Comparison of ENCODE assay signal across 9 cellular contexts in genomic region chr14:31024042-31024480, GRCh38.
DNase-seq lines count a peak whose midpoint lies in the region; TF ChIP-seq lines count a peak whose summit lies in the region.
"Had no signal": no experiment of that assay in that cellular context is flagged by ENCODE, and none has a peak within 500 bp of the region (broad histone marks: within the 10 kb centered on the region; RNA-seq: fewer than 3 reads in every experiment).

No MANE protein-coding gene starts in this region.

- peaks cover 7% of the 10 kb centered on the region for H3K4me1 ChIP-seq in rectal smooth muscle tissue (ENCODE audit: control insufficient read depth, insufficient read depth, low read length)

- H3K4me3 ChIP-seq in GM12865 (ENCODE audit: low read depth, low read length), result peak overlapping the region; percentile 90
- H3K4me3 ChIP-seq in fibroblast of mammary gland (ENCODE audit: control insufficient read depth, low read depth, low read length), result peak overlapping the region; percentile 12
- H3K4me3 ChIP-seq in rectal smooth muscle tissue (ENCODE audit: low read length), result peak overlapping the region; percentile 5

- TF ChIP-seq CTCF in GM12865 (IDR thresholded peaks at IDR 0.05; ENCODE audit: insufficient read depth, low read depth, low read length, missing control alignments), result no peak
- no peak for TF ChIP-seq CTCF in fibroblast of mammary gland (conservative IDR thresholded peaks at IDR 0.05; ENCODE audit: control insufficient read depth, insufficient read depth, low read depth, low read length)

- no peaks in the 10 kb centered on the region for H3K27me3 ChIP-seq in rectal smooth muscle tissue (ENCODE audit: control insufficient read depth, insufficient read depth, low read length)

- H3K36me3 ChIP-seq in rectal smooth muscle tissue (ENCODE audit: control insufficient read depth, insufficient read depth, low read length), result no peaks in the 10 kb centered on the region

- no peak for DNase-seq in GM12865 (ENCODE audit: low read depth)
- peak; percentile 12 for DNase-seq in RKO (ENCODE audit: low spot score)
- DNase-seq in fibroblast of mammary gland (ENCODE audit: low read depth), result no peak
- no peak for DNase-seq in NCI-H1417 treated with DMSO at 0.1 percent for 48 hours (lab: John Stamatoyannopoulos, UW)
- no peak for DNase-seq in NCI-H2196 treated with DMSO at 0.1 percent for 48 hours (lab: John Stamatoyannopoulos, UW; ENCODE audit: unreplicated experiment)
- DNase-seq in NCI-H1930 (lab: John Stamatoyannopoulos, UW), result no peak
- no peak for DNase-seq in HK-2 (ENCODE audit: unreplicated experiment)
- DNase-seq: activated CD4-positive, alpha-beta T cell treated with anti-CD3 and anti-CD28 coated beads, Interleukin-2, amount 50 U/mL, for 1 hour had no signal

- no peak overlapping the region for H3K9ac ChIP-seq in rectal smooth muscle tissue (ENCODE audit: low read length)

- no peak overlapping the region for H3K27ac ChIP-seq in rectal smooth muscle tissue (ENCODE audit: low read depth, low read length)

Comparison
In these comparisons a context has a peak if more than half of its experiments do, and no peak if none do; other contexts are left out.
1. H3K4me3 ChIP-seq: peak in every context shown above with its lines; median percentile 90 in GM12865; 12 in fibroblast of mammary gland; 5 in rectal smooth muscle tissue.